In genomic region chr6:81694214-81694613, GRCh38 we compare ENCODE assay signal across 27 cellular contexts. TPM values are rescaled to one million over a fixed set of nuclear protein-coding genes. Genes with fewer than 3 reads are reported as not detected.
DNase-seq lines count a peak whose midpoint lies in the region; FAIRE-seq and TF ChIP-seq lines count a peak whose summit lies in the region.
"Had no signal": no experiment of that assay in that cellular context is flagged by ENCODE, and none has a peak within 500 bp of the region (broad histone marks: within the 10 kb centered on the region; RNA-seq: fewer than 3 reads in every experiment).

No MANE protein-coding gene starts in this region.

- no peak overlapping the region for H2AFZ ChIP-seq in smooth muscle cell (ENCODE audit: low read depth)
- H2AFZ ChIP-seq: GM23338 had no signal

- H3F3A ChIP-seq in smooth muscle cell (ENCODE audit: low read depth): no peaks in the 10 kb centered on the region

- H3K4me2 ChIP-seq in smooth muscle cell: no peak overlapping the region
- H3K4me2 ChIP-seq: BLaER1, GM23338, SK-N-SH had no signal

- no peaks in the 10 kb centered on the region for H4K20me1 ChIP-seq in smooth muscle cell (ENCODE audit: low read depth)
- H4K20me1 ChIP-seq: BLaER1 had no signal

- H3K9me3 ChIP-seq in smooth muscle cell (replicated peaks; ENCODE audit: low read depth): no peaks in the 10 kb centered on the region
- H3K9me3 ChIP-seq: BLaER1, SK-N-SH had no signal

- no peaks in the 10 kb centered on the region for H3K27me3 ChIP-seq in smooth muscle cell (ENCODE audit: low read depth)
- H3K27me3 ChIP-seq: BLaER1 had no signal

- DNase-seq in DMS53 (lab: John Stamatoyannopoulos, UW) (peak; percentile 85), NCI-H146 (lab: John Stamatoyannopoulos, UW) (peak; percentile 23), NCI-H774 (lab: John Stamatoyannopoulos, UW) (peak; percentile 54), cortex of kidney (lab: John Stamatoyannopoulos, UW) (no peak), smooth muscle cell (lab: John Stamatoyannopoulos, UW; ENCODE audit: unreplicated experiment) (no peak), GM12891 (ENCODE audit: insufficient read length, low spot score) (no peak)
- DNase-seq: CD4-positive, CD25-positive, alpha-beta regulatory T cell; DMS79; EL; GDM1; H9; HFFc6; KBM-7; MV-4-11; NCI-H1694 treated with DMSO at 0.1 percent for 48 hours; NCI-H2107; NCI-H446 treated with DMSO at 0.1 percent for 48 hours; NCI-H526 treated with DMSO at 0.1 percent for 48 hours; Right ventricle myocardium superior; RPMI8226; SK-N-SH; SW 1271 had no signal

- H3K4me3 ChIP-seq in smooth muscle cell: no peak overlapping the region
- H3K4me3 ChIP-seq: BLaER1, GM12878, GM23338 had no signal

- peaks cover 3% of the 10 kb centered on the region for H3K79me2 ChIP-seq in smooth muscle cell (ENCODE audit: low read depth)

- H3K4me1 ChIP-seq in smooth muscle cell (ENCODE audit: low read depth): no peaks in the 10 kb centered on the region
- H3K4me1 ChIP-seq: BLaER1 had no signal

- no peak for TF ChIP-seq POLR2A in GM12891 (IDR thresholded peaks at IDR 0.05; ENCODE audit: low read depth, low read length)

- no peak overlapping the region for H3K9ac ChIP-seq in smooth muscle cell (ENCODE audit: low read depth)
- H3K9ac ChIP-seq: BLaER1, SK-N-SH had no signal

- no peak overlapping the region for H3K27ac ChIP-seq in smooth muscle cell (ENCODE audit: low read depth)
- H3K27ac ChIP-seq: BLaER1 had no signal

- 85% methylated on average over 2 of the region's 2 CpGs for WGBS in smooth muscle cell (ENCODE audit: low lambda C conversion rate)

- no peak for TF ChIP-seq CTCF in smooth muscle cell (IDR thresholded peaks at IDR 0.05; ENCODE audit: borderline replicate concordance, insufficient read depth, poor library complexity, severe bottlenecking)

- H3K36me3 ChIP-seq in smooth muscle cell (ENCODE audit: low read depth): no peaks in the 10 kb centered on the region
- H3K36me3 ChIP-seq: BLaER1 had no signal

- FAIRE-seq in islet of Langerhans (lab: Jason Lieb, UNC) (peak; percentile 92), GM12891 (lab: Jason Lieb, UNC) (no peak)
- FAIRE-seq: GM12878, HTR-8/SVneo had no signal

TF ChIP-seq in GM12891, 5 proteins besides CTCF, POLR2A, EP300 and RAD21:
- TF ChIP-seq POLR2AphosphoS5 (IDR thresholded peaks at IDR 0.05; ENCODE audit: low read depth, low read length) (no peak), SPI1 (IDR thresholded peaks at IDR 0.05; ENCODE audit: low read depth, low read length) (no peak), POU2F2 (IDR thresholded peaks at IDR 0.05; ENCODE audit: low read depth, low read length) (no peak), PAX5 (IDR thresholded peaks at IDR 0.05; ENCODE audit: insufficient read depth, low read length, severe bottlenecking) (no peak), TAF1 (IDR thresholded peaks at IDR 0.05; ENCODE audit: low read depth, low read length) (no peak)

RNA-seq across cellular contexts. Expression of gene TENT5A, which starts 58.3 kb away (rescaled TPM):
- total RNA-seq in smooth muscle cell: 151 and 162 TPM in 2 replicates
- polyA plus RNA-seq in smooth muscle cell: 123 and 137 TPM in 2 replicates
- polyA plus RNA-seq in GM12891 (2012; ENCODE audit: low read depth, missing spikeins): 0.73 TPM

Comparison
In these comparisons a context has a peak if more than half of its experiments do, and no peak if none do; other contexts are left out.
1. DNase-seq: peak in DMS53 (single experiment), NCI-H146 (single experiment) and NCI-H774 (single experiment); none in cortex of kidney (single experiment), smooth muscle cell (single experiment) and GM12891 (single experiment).